ENCODE assay signal across 16 cellular contexts in genomic region chr6:82843291-82843885, GRCh38.
DNase-seq lines count a peak whose midpoint lies in the region; ATAC-seq, FAIRE-seq and TF ChIP-seq lines count a peak whose summit lies in the region.
"Had no signal": no experiment of that assay in that cellular context is flagged by ENCODE, and none has a peak within 500 bp of the region (broad histone marks: within the 10 kb centered on the region; RNA-seq: fewer than 3 reads in every experiment).

No MANE protein-coding gene starts in this region.

- peak overlapping the region; percentile 64; the same call in 1 of the 2 replicates for H3K14ac ChIP-seq in IMR-90 (replicated peaks; ENCODE audit: low read depth, low read length)

- H3K36me3 Mint-ChIP-seq in nephron (ENCODE audit: low read depth) (no peaks in the 10 kb centered on the region), CD14-positive monocyte (no peaks in the 10 kb centered on the region)

- no peak overlapping the region for H3K4me3 ChIP-seq in IMR-90 (ENCODE audit: insufficient read depth, low read depth, low read length)
- H3K4me3 ChIP-seq in epithelial cell of proximal tubule (ENCODE audit: low read depth, low read length): no peak overlapping the region

- TF ChIP-seq CTCF in IMR-90 (conservative IDR thresholded peaks at IDR 0.05; ENCODE audit: low read depth, low read length): no peak
- TF ChIP-seq CTCF in epithelial cell of proximal tubule (conservative IDR thresholded peaks at IDR 0.05; ENCODE audit: low read depth, low read length): no peak
- TF ChIP-seq CTCF in nephron (IDR thresholded peaks at IDR 0.05; ENCODE audit: unreplicated experiment in 3 of 3): no peak
- no peak for TF ChIP-seq CTCF in CD14-positive monocyte (IDR thresholded peaks at IDR 0.05)

- H3K27me3 ChIP-seq in IMR-90 (ENCODE audit: control insufficient read depth, insufficient read depth, low read length): no peaks in the 10 kb centered on the region

- no peak overlapping the region for H3K9ac ChIP-seq in IMR-90 (ENCODE audit: low read depth, low read length)

- H2BK20ac ChIP-seq in IMR-90 (ENCODE audit: low read depth, low read length): peak overlapping the region; percentile 41; the same call in 1 of the 2 replicates

- no peak for FAIRE-seq in RCC 7860 (lab: Jason Lieb, UNC)
- FAIRE-seq: H1 had no signal

- H2BK120ac ChIP-seq in IMR-90 (ENCODE audit: low read depth, low read length): peak overlapping the region; percentile 59

- peak overlapping the region; percentile 51; the same call in 1 of the 2 replicates for H3K4me2 ChIP-seq in IMR-90 (ENCODE audit: low read depth, low read length)

- H2AK9ac ChIP-seq in IMR-90 (replicated peaks; ENCODE audit: low read depth, low read length, poor library complexity): no peak overlapping the region

- ATAC-seq in IMR-90 (ENCODE audit: low read depth) (peak; percentile 33), HG03025 (IDR thresholded peaks at IDR 0.05; ENCODE audit: low FRiP score, unreplicated experiment) (no peak), HG02885 (IDR thresholded peaks at IDR 0.05; ENCODE audit: poor library complexity, unreplicated experiment) (no peak)

- no peak overlapping the region for H2AFZ ChIP-seq in IMR-90 (replicated peaks; ENCODE audit: low read length, poor library complexity)

- CTCF ChIA-PET in IMR-90 (lab: Yijun Ruan, JAX): no interaction called here

- H3K4me3 Mint-ChIP-seq in nephron (no peak overlapping the region), CD14-positive monocyte (no peak overlapping the region)

- dilution Hi-C loops in IMR-90 (cut with HindIII; ENCODE audit: low sequenced_read_pairs, unreplicated experiment): no loop called here

- no peak for TF ChIP-seq POLR2A in IMR-90 (IDR thresholded peaks at IDR 0.05; ENCODE audit: low read depth, low read length)

- H3K27ac Mint-ChIP-seq in nephron: peak overlapping the region; percentile 57 to 69 (median 64)
- H3K27ac Mint-ChIP-seq in CD14-positive monocyte: no peak overlapping the region

- H3K79me1 ChIP-seq in IMR-90 (ENCODE audit: low read depth in 1 of 2, low read length in 2 of 2): no peaks in the 10 kb centered on the region

- peak overlapping the region; percentile 33; the same call in 1 of the 2 replicates for H3K27ac ChIP-seq in IMR-90 (ENCODE audit: insufficient read depth, low read length)
- H3K27ac ChIP-seq: 22Rv1 had no signal

- H3K27me3 Mint-ChIP-seq in nephron (ENCODE audit: low read depth): no peaks in the 10 kb centered on the region
- H3K27me3 Mint-ChIP-seq in CD14-positive monocyte (ENCODE audit: low read depth in 3 of 3): no peaks in the 10 kb centered on the region

- peak overlapping the region; percentile 45; the same call in 1 of the 2 replicates for H4K5ac ChIP-seq in IMR-90 (ENCODE audit: low read depth, low read length)

- H4K91ac ChIP-seq in IMR-90 (ENCODE audit: insufficient read depth, low read depth, low read length): no peak overlapping the region

- H3K9me3 Mint-ChIP-seq in nephron (no peaks in the 10 kb centered on the region), CD14-positive monocyte (peaks cover 0 to 10% (median 3%) of the 10 kb centered on the region in 7 donors)

- no peak overlapping the region for H2AK5ac ChIP-seq in IMR-90 (ENCODE audit: low read depth, low read length)

- 0 out of 4 replicates have a peak overlapping the region, but pooled peaks of 1 of the 2 experiments have one; percentile 8 for H4K8ac ChIP-seq in IMR-90 (ENCODE audit: low read depth in 2 of 2, low read length in 2 of 2)

- H2BK5ac ChIP-seq in IMR-90 (ENCODE audit: low read depth, low read length, poor library complexity, severe bottlenecking): peak overlapping the region; percentile 14

- H3K4me1 ChIP-seq in IMR-90 (ENCODE audit: control insufficient read depth, insufficient read depth, low read length): no peaks in the 10 kb centered on the region; the same call in 1 of the 2 replicates

- H3K9me1 ChIP-seq in IMR-90 (ENCODE audit: insufficient read depth, low read length): peaks cover 5% of the 10 kb centered on the region; the same call in 1 of the 2 replicates

- 0 out of 2 replicates have a peak overlapping the region, but pooled peaks have one; percentile 32 for H3K56ac ChIP-seq in IMR-90 (ENCODE audit: extremely low read depth, insufficient read depth, low read length)

- TF ChIP-seq RAD21 in IMR-90 (IDR thresholded peaks at IDR 0.05; ENCODE audit: low read length): no peak

- no peak overlapping the region for H3K23ac ChIP-seq in IMR-90 (ENCODE audit: low read depth, low read length)

- peak; percentile 39 for DNase-seq in ACHN
- DNase-seq in IMR-90: peak; percentile 12
- peak; percentile 76 for DNase-seq in epithelial cell of proximal tubule (ENCODE audit: low read depth)
- no peak for DNase-seq in RCC 7860 (ENCODE audit: low spot score)
- DNase-seq in CD14-positive monocyte (ENCODE audit: low spot score): no peak
- DNase-seq: C1 segment of cervical spinal cord; NCI-H187; NCI-H446; NCI-H69; NK-92 treated with Interleukin-12 subunit alpha and Interleukin-12 subunit beta, amount 100 ng/mL, for 24 hours; SHP77 treated with DMSO at 0.1 percent for 48 hours had no signal

- H3K18ac ChIP-seq in IMR-90 (ENCODE audit: low read depth, low read length): peak overlapping the region; percentile 71; the same call in 1 of the 2 replicates

- H2BK15ac ChIP-seq in IMR-90 (ENCODE audit: low read depth, low read length): no peak overlapping the region

- 0 out of 2 replicates have a peak overlapping the region, but pooled peaks have one; percentile 51 for H3K4ac ChIP-seq in IMR-90 (ENCODE audit: low read depth, low read length)

- POLR2A ChIA-PET in IMR-90 (lab: Charles Lee; ENCODE audit: unreplicated experiment): interaction anchor here (1.1 kb wide), 1 partner anchor 46 kb away, joined by 3 read pairs; no protein-coding TSS in a partner anchor

- intact Hi-C loops in IMR-90 (cut with micrococcal nuclease) (no loop called here), CD14-positive monocyte (cut with micrococcal nuclease) (no loop called here)

- H3K4me1 Mint-ChIP-seq in nephron: no peaks in the 10 kb centered on the region
- no peaks in the 10 kb centered on the region for H3K4me1 Mint-ChIP-seq in CD14-positive monocyte

- in situ Hi-C loops in ACHN (cut with HindIII; ENCODE audit: low pct_ligation_motif_present, low pct_unique_long_range_greater_than_20kb, low sequenced_read_pairs): no loop called here
- in situ Hi-C loops in IMR-90 (cut with MboI; ENCODE audit: low sequenced_read_pairs): no loop called here

- no peaks in the 10 kb centered on the region for H4K20me1 ChIP-seq in IMR-90 (ENCODE audit: insufficient read depth, low read length)

- no peaks in the 10 kb centered on the region for H3K9me3 ChIP-seq in IMR-90 (ENCODE audit: control insufficient read depth, insufficient read depth, low read length)

- H3K36me3 ChIP-seq in IMR-90 (ENCODE audit: control insufficient read depth, insufficient read depth, low read length): no peaks in the 10 kb centered on the region

- BruUV-seq in IMR-90 (replicated peaks; lab: Mats Ljungman, UMichigan): no TSS peak

TF ChIP-seq in IMR-90, 13 proteins besides CTCF, POLR2A, EP300 and RAD21:
- TF ChIP-seq FOS (IDR thresholded peaks at IDR 0.05; ENCODE audit: low read depth, low read length): no peak
- TF ChIP-seq USF2 (IDR thresholded peaks at IDR 0.05; ENCODE audit: low read depth, low read length): no peak
- TF ChIP-seq RFX5 (IDR thresholded peaks at IDR 0.05; ENCODE audit: low read depth, low read length): no peak
- no peak for TF ChIP-seq SMC3 (IDR thresholded peaks at IDR 0.05; ENCODE audit: low read depth, low read length)
- no peak for TF ChIP-seq MAZ (IDR thresholded peaks at IDR 0.05; ENCODE audit: borderline replicate concordance, low read depth, low read length)
- peak; percentile 40; the same call in 1 of the 2 replicates for TF ChIP-seq CEBPB (IDR thresholded peaks at IDR 0.05; ENCODE audit: low read depth, low read length)
- TF ChIP-seq MXI1 (IDR thresholded peaks at IDR 0.05; ENCODE audit: borderline replicate concordance, low read depth, low read length): no peak

Comparison
In these comparisons a context has a peak if more than half of its experiments do, and no peak if none do; other contexts are left out.
1. DNase-seq: peak in ACHN (single experiment), IMR-90 (single experiment) and epithelial cell of proximal tubule (single experiment); none in RCC 7860 (single experiment) and CD14-positive monocyte (single experiment).
2. H3K27ac Mint-ChIP-seq: peak in nephron (3 of 3); none in CD14-positive monocyte (0 of 7).